In the genomic region with DNA sequence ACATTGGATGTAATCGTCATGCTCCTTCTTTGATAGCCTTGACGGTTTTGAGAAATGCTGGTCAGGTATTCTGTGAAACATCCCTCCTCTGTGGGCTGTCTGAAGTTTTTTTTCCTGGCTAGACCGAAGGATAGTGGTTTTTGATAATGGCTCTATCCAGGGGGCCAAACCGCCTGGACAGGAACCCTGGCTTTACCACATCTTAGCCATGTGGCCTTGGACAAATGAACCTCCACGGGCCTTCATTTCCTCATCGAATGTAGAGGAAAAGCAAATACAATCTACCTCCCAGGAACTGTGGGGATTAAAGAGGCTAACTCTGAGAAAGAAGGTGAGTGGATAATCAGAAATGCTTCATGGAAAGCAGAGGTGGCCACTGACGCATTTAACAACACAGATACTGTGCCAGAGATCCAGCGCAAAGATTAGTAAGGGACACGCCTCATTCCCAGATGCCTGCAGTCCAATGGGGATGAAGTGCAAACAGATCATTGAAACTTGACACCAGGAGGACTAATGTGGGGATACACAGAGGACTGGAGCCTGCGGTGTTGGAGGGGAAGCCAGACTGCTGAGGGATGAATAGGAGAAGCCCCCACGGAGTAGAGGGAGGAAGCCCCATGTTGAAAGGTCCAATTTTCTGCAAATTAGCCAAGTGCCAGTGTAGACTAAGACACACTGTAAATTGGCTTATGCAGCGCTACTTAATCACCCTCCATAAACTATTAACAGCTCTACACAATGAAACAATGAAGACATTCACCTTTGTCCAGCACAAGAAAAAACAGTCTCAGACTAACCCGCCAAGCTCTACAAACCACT, we compare ENCODE assay signal across 11 cellular contexts. TPM values are rescaled to one million over a fixed set of nuclear protein-coding genes. Genes with fewer than 3 reads are reported as not detected.
DNase-seq lines count a peak whose midpoint lies in the region; ATAC-seq and TF ChIP-seq lines count a peak whose summit lies in the region.
"Had no signal": no experiment of that assay in that cellular context is flagged by ENCODE, and none has a peak within 500 bp of the region (broad histone marks: within the 10 kb centered on the region; RNA-seq: fewer than 3 reads in every experiment).

No MANE protein-coding gene starts in this region.

- intact Hi-C loops in Calu3 (cut with micrococcal nuclease; ENCODE audit: unreplicated experiment) = loop anchor here (1.0 to 5.0 kb wide), 4 partner anchors 18 to 295 kb away; no protein-coding TSS in a partner anchor
- intact Hi-C loops in activated CD4-positive, alpha-beta memory T cell treated with anti-CD3 and anti-CD28 coated beads for 36 hours (cut with micrococcal nuclease) = no loop called here

- H2AK5ac ChIP-seq in mesenchymal stem cell (ENCODE audit: low read length, severe bottlenecking) = no peak overlapping the region

- peak overlapping the region; percentile 63 for H3K4me3 Mint-ChIP-seq in Calu3 (ENCODE audit: low read depth, unreplicated experiment)
- no peak overlapping the region for H3K4me3 Mint-ChIP-seq in activated CD4-positive, alpha-beta memory T cell treated with anti-CD3 and anti-CD28 coated beads for 36 hours

- H2BK12ac ChIP-seq in mesenchymal stem cell (ENCODE audit: low read length in 2 of 2) = peak overlapping the region in 1 of 2 experiments; percentile 46

- H3K27me3 ChIP-seq in mesenchymal stem cell (ENCODE audit: control insufficient read depth in 1 of 2, insufficient read depth in 1 of 2, low read length in 2 of 2) = no peaks in the 10 kb centered on the region

- peak overlapping the region; percentile 95 for H3K27ac Mint-ChIP-seq in Calu3 (ENCODE audit: unreplicated experiment)
- H3K27ac Mint-ChIP-seq in activated CD4-positive, alpha-beta memory T cell treated with anti-CD3 and anti-CD28 coated beads for 36 hours = no peak overlapping the region

- POLR2A ChIA-PET in activated CD4-positive, alpha-beta memory T cell treated with anti-CD3 and anti-CD28 coated beads for 36 hours (lab: Charles Lee) = no interaction called here

- H4K91ac ChIP-seq in mesenchymal stem cell (ENCODE audit: low read length) = no peak overlapping the region

- TF ChIP-seq CTCF in Calu3 (IDR thresholded peaks at IDR 0.05; ENCODE audit: unreplicated experiment) = no peak

- no peak overlapping the region for H2BK15ac ChIP-seq in mesenchymal stem cell (ENCODE audit: low read depth, poor library complexity, severe bottlenecking)

- H3K27ac ChIP-seq in mesenchymal stem cell (ENCODE audit: low read length, poor library complexity, severe bottlenecking) = peak overlapping the region; percentile 25

- H4K8ac ChIP-seq in mesenchymal stem cell (ENCODE audit: low read length) = no peak overlapping the region

- CTCF ChIA-PET in Calu3 (lab: Charles Lee) = interaction anchor here (0.8 to 1.2 kb wide), 6 partner anchors 9 to 295 kb away, joined by 3 to 6 read pairs (median 4); a partner anchor contains a TSS
- CTCF ChIA-PET in activated CD4-positive, alpha-beta memory T cell treated with anti-CD3 and anti-CD28 coated beads for 36 hours (lab: Charles Lee) = no interaction called here

- no peak overlapping the region for H3K14ac ChIP-seq in mesenchymal stem cell (ENCODE audit: low read length in 2 of 2)

- no peaks in the 10 kb centered on the region for H3K27me3 Mint-ChIP-seq in Calu3 (ENCODE audit: unreplicated experiment)
- no peaks in the 10 kb centered on the region for H3K27me3 Mint-ChIP-seq in activated CD4-positive, alpha-beta memory T cell treated with anti-CD3 and anti-CD28 coated beads for 36 hours

- H3K9me3 Mint-ChIP-seq in Calu3 (ENCODE audit: low read depth, unreplicated experiment) = no peaks in the 10 kb centered on the region
- H3K9me3 Mint-ChIP-seq in activated CD4-positive, alpha-beta memory T cell treated with anti-CD3 and anti-CD28 coated beads for 36 hours = no peaks in the 10 kb centered on the region

- peaks cover 79% of the 10 kb centered on the region for H3K4me1 Mint-ChIP-seq in Calu3 (ENCODE audit: low read depth, unreplicated experiment)
- H3K4me1 Mint-ChIP-seq in activated CD4-positive, alpha-beta memory T cell treated with anti-CD3 and anti-CD28 coated beads for 36 hours (ENCODE audit: low read depth) = no peaks in the 10 kb centered on the region

- DNase-seq in Calu3 (peak; percentile 75), NCI-H146 treated with DMSO at 0.1 percent for 48 hours (lab: John Stamatoyannopoulos, UW; ENCODE audit: unreplicated experiment) (peak; percentile 94), astrocyte of the hippocampus (ENCODE audit: low read depth, low spot score) (peak; percentile 91), mesenchymal stem cell (peak; percentile 95)
- no peak for DNase-seq in stimulated activated naive CD8-positive, alpha-beta T cell treated with anti-CD3 and anti-CD28 coated beads, Interleukin-15, Interleukin-2, amounts not matched to agents 100 U/mL and 50 U/mL, for 24 hours
- DNase-seq in activated CD4-positive, alpha-beta T cell treated with anti-CD3 and anti-CD28 coated beads for 48 hours = no peak
- no peak for DNase-seq in stimulated activated CD4-positive, alpha-beta T cell treated with anti-CD3 and anti-CD28 coated beads, Interleukin-4, amount 100 ng/mL, for 4 hours
- no peak for DNase-seq in activated CD4-positive, alpha-beta memory T cell treated with anti-CD3 and anti-CD28 coated beads for 36 hours
- DNase-seq: effector CD4-positive, alpha-beta T cell; NCI-H1694 treated with DMSO at 0.1 percent for 48 hours had no signal

- H3K36me3 ChIP-seq in mesenchymal stem cell (ENCODE audit: control insufficient read depth in 1 of 2, insufficient read depth in 2 of 2, low read depth in 1 of 2, low read length in 2 of 2) = no peaks in the 10 kb centered on the region

- H3K9ac ChIP-seq in mesenchymal stem cell (ENCODE audit: low read length) = no peak overlapping the region

- H3K4ac ChIP-seq in mesenchymal stem cell (ENCODE audit: low read depth in 1 of 2, low read length in 2 of 2) = no peak overlapping the region

- peaks cover 16% of the 10 kb centered on the region for H3K4me1 ChIP-seq in mesenchymal stem cell (ENCODE audit: control insufficient read depth, insufficient read depth, low read depth, low read length)

- BruUV-seq in Calu3 (replicated peaks; lab: Mats Ljungman, UMichigan) = no TSS peak

- no peak overlapping the region for H2BK120ac ChIP-seq in mesenchymal stem cell (ENCODE audit: low read depth, low read length)

- ATAC-seq in stimulated activated naive CD8-positive, alpha-beta T cell treated with anti-CD3 and anti-CD28 coated beads, Interleukin-15, Interleukin-2, amounts not matched to agents 100 U/mL and 50 U/mL, for 24 hours = no peak
- ATAC-seq: GM12878 had no signal

- 41% methylated on average over 11 of the region's 13 CpGs for WGBS in mesenchymal stem cell

- peaks cover 17% of the 10 kb centered on the region for H3K79me1 ChIP-seq in mesenchymal stem cell (replicated peaks; ENCODE audit: low read length, poor library complexity, severe bottlenecking)

- no peak overlapping the region for H2AFZ ChIP-seq in mesenchymal stem cell (ENCODE audit: low read depth, low read length)

- H3K4me2 ChIP-seq in mesenchymal stem cell (ENCODE audit: low read length, poor library complexity, severe bottlenecking) = peak overlapping the region; percentile 4

- H3K18ac ChIP-seq in mesenchymal stem cell (ENCODE audit: low read depth in 1 of 2, low read length in 2 of 2) = no peak overlapping the region

- peaks cover 32% of the 10 kb centered on the region for H3K36me3 Mint-ChIP-seq in Calu3 (ENCODE audit: insufficient read depth, unreplicated experiment)
- H3K36me3 Mint-ChIP-seq in activated CD4-positive, alpha-beta memory T cell treated with anti-CD3 and anti-CD28 coated beads for 36 hours = no peaks in the 10 kb centered on the region

- H3K9me3 ChIP-seq in mesenchymal stem cell (ENCODE audit: control insufficient read depth, low read length) = no peaks in the 10 kb centered on the region

- H3K4me3 ChIP-seq in mesenchymal stem cell (ENCODE audit: insufficient read depth in 1 of 2, low read depth in 1 of 2, low read length in 2 of 2) = no peak overlapping the region
- H3K4me3 ChIP-seq: GM12878 had no signal

- no peak overlapping the region for H3K23ac ChIP-seq in mesenchymal stem cell (ENCODE audit: low read length in 2 of 2)

- H2BK5ac ChIP-seq in mesenchymal stem cell (ENCODE audit: low read depth, low read length, poor library complexity, severe bottlenecking) = no peak overlapping the region

RNA-seq across cellular contexts. Expression of a gene that starts 41.6 kb away (rescaled TPM):
- 69.6 and 101 TPM in 2 replicates for total RNA-seq in Calu3 (2022)
- polyA plus RNA-seq in mesenchymal stem cell (2013, experiment 1 of 2) = 73.4 TPM
- polyA plus RNA-seq in mesenchymal stem cell (2013, experiment 2 of 2) = 68.5 TPM
- total RNA-seq in activated CD4-positive, alpha-beta memory T cell treated with anti-CD3 and anti-CD28 coated beads for 36 hours = under 1 TPM; 0.21 to 0.34 TPM

Comparison
In these comparisons a context has a peak if more than half of its experiments do, and no peak if none do; other contexts are left out.
1. DNase-seq: peak in Calu3 (single experiment), NCI-H146 treated with DMSO at 0.1 percent for 48 hours (single experiment), astrocyte of the hippocampus (single experiment) and mesenchymal stem cell (single experiment); none in stimulated activated naive CD8-positive, alpha-beta T cell treated with anti-CD3 and anti-CD28 coated beads, Interleukin-15, Interleukin-2, amounts not matched to agents 100 U/mL and 50 U/mL, for 24 hours (single experiment), activated CD4-positive, alpha-beta T cell treated with anti-CD3 and anti-CD28 coated beads for 48 hours (single experiment), stimulated activated CD4-positive, alpha-beta T cell treated with anti-CD3 and anti-CD28 coated beads, Interleukin-4, amount 100 ng/mL, for 4 hours (0 of 2) and activated CD4-positive, alpha-beta memory T cell treated with anti-CD3 and anti-CD28 coated beads for 36 hours (single experiment).
2. RNA of a gene that starts 41.6 kb away (total RNA-seq): 69.6 to 101 TPM in Calu3; 0.21 to 0.34 TPM in activated CD4-positive, alpha-beta memory T cell treated with anti-CD3 and anti-CD28 coated beads for 36 hours; every median in the first group is over 10 times any median in the second.